ENCODE assay signal across 8 cellular contexts in the genomic region with DNA sequence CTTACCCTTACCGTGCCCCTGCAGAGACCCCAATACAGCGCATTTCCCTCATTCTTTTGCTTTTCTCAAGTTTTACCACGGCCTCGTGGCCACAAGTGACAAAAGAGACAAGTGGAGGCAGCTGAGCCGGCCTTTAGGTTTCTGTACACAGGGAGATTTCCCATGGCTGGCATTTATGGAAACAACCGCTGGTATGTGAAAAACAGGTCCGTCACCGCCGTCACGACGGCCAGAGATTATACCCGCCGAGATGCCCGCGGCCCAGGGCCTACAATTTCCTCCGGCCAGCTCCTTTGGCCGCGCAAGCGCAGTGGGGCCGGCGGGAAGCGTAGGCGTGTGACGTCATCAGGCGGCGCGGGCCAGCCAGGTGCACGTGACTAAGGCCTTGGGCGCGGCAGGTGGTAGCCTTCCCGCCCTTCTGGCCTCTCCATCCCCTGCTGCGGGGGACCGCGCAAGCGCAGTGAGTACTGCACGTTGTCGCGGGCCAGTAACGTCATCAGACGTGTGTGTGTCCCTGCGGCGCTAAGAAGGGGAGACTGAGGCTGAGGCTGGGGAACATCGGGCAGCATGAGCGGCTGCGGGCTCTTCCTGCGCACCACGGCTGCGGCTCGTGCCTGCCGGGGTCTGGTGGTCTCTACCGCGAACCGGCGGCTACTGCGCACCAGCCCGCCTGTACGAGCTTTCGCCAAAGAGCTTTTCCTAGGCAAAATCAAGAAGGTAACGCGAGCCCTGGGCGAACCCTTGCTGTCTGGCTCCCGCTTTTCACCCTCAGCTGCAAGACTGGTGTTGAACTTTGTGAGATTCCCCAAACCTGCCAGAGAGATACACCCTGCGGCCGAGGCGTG. TPM values are rescaled to one million over a fixed set of nuclear protein-coding genes. Genes with fewer than 3 reads are reported as not detected.
DNase-seq lines count a peak whose midpoint lies in the region; TF ChIP-seq lines count a peak whose summit lies in the region.

Gene ACAD9, plus strand, starts transcription at position 496 of the 845 bp plus-strand sequence. Its CDS starts 72 bp downstream, at position 568.

- DNase-seq in GF-D8 (lab: John Stamatoyannopoulos, UW), result peak; percentile 93
- peak; percentile 99 for DNase-seq in HEK293T (ENCODE audit: extremely low spot score)
- peak; percentile 97 for DNase-seq in MV-4-11 (lab: John Stamatoyannopoulos, UW)
- DNase-seq in SK-MEL-5 (ENCODE audit: low read depth, low spot score), result peak; percentile 98
- peak; percentile 98 for DNase-seq in activated naive CD4-positive, alpha-beta T cell treated with Interleukin-2 at 50 U/mL for 16 hours
- peak; percentile 93 for DNase-seq in foreskin melanocyte

- peaks cover 27% of the 10 kb centered on the region for H3K4me1 ChIP-seq in neuron (ENCODE audit: insufficient read depth, low read length)
- H3K4me1 ChIP-seq in subcutaneous abdominal adipose tissue (ENCODE audit: control insufficient read depth in 5 of 5, insufficient read depth in 5 of 5, low read length in 5 of 5), result peaks cover 13 to 71% (median 59%) of the 10 kb centered on the region in 5 donors

- H3K4me3 ChIP-seq in neuron (ENCODE audit: low read length) (peak within 1 kb of the TSS; percentile 95), subcutaneous abdominal adipose tissue (ENCODE audit: low read depth in 1 of 5, low read length in 5 of 5) (peak within 1 kb of the TSS; percentile 85 to 96 (median 87))

- H3K9me3 ChIP-seq in neuron (ENCODE audit: low read length) (no peaks in the 10 kb centered on the region), subcutaneous abdominal adipose tissue (ENCODE audit: control insufficient read depth in 5 of 5, low read length in 5 of 5) (no peaks in the 10 kb centered on the region)

- in situ Hi-C loops in SK-MEL-5 (cut with HindIII; ENCODE audit: low pct_unique_long_range_greater_than_20kb, low sequenced_read_pairs), result no loop called here

- POLR2A ChIA-PET in HEK293T (lab: Yijun Ruan, JAX), result interaction anchor here (0.5 to 2.8 kb wide), 15 partner anchors 9 to 229 kb away, joined by 3 to 17 read pairs (median 4); partner anchors contain the start of gene RPN1

- H3K9ac ChIP-seq in subcutaneous abdominal adipose tissue (ENCODE audit: low read length in 5 of 5), result peak within 1 kb of the TSS; percentile 76 to 99 (median 96)

- H2AFZ ChIP-seq in neuron (ENCODE audit: low read depth, low read length), result peak within 1 kb of the TSS; percentile 78

- H3K36me3 ChIP-seq in neuron (ENCODE audit: insufficient read depth, low read length) (peaks cover 16% of the 10 kb centered on the region), subcutaneous abdominal adipose tissue (ENCODE audit: control insufficient read depth in 5 of 5, insufficient read depth in 5 of 5, low read length in 5 of 5) (peaks cover 2 to 23% (median 10%) of the 10 kb centered on the region in 5 donors)

- CTCF ChIA-PET in HEK293T (lab: Yijun Ruan, JAX), result interaction anchor here (2.8 kb wide), 1 partner anchor 199 kb away, joined by 8 read pairs; no protein-coding TSS in a partner anchor

- H3K27me3 ChIP-seq in neuron (ENCODE audit: insufficient read depth, low read length), result no peaks in the 10 kb centered on the region
- no peaks in the 10 kb centered on the region for H3K27me3 ChIP-seq in subcutaneous abdominal adipose tissue (ENCODE audit: control insufficient read depth in 5 of 5, insufficient read depth in 4 of 5, low read length in 5 of 5)

- peak within 1 kb of the TSS; percentile 100 for H3K27ac ChIP-seq in subcutaneous abdominal adipose tissue (ENCODE audit: low read depth, low read length)

TF ChIP-seq in HEK293T, 16 proteins besides CTCF, POLR2A, EP300 and RAD21:
- TF ChIP-seq FOXM1 (IDR thresholded peaks at IDR 0.05; ENCODE audit: borderline replicate concordance) (no peak), ELF4 (IDR thresholded peaks at IDR 0.05) (peak; percentile 77), NFRKB (IDR thresholded peaks at IDR 0.05) (peak; percentile 45; the same call in 1 of the 2 replicates), HDGF (IDR thresholded peaks at IDR 0.05; ENCODE audit: borderline replicate concordance) (no peak), ARNT (IDR thresholded peaks at IDR 0.05) (peak; percentile 71; the same call in 1 of the 2 replicates), L3MBTL2 (conservative IDR thresholded peaks at IDR 0.05) (peak; percentile 99), SP1 (IDR thresholded peaks at IDR 0.05) (no peak), BHLHE40 (IDR thresholded peaks at IDR 0.05; ENCODE audit: borderline replicate concordance) (peak; percentile 46; the same call in 1 of the 2 replicates)

RNA-seq across cellular contexts. Expression of gene ACAD9, which starts in this region (rescaled TPM):
- total RNA-seq in SK-MEL-5 (2014; rRNA removed; shearing (Covaris generic)), result 28.6 and 31.7 TPM in 2 replicates
- polyA plus RNA-seq in SK-MEL-5 (2015; cell fraction: cytosol; rRNA removed), result 37.8 and 45.2 TPM in 2 replicates
- 104 and 156 TPM in 2 replicates for polyA plus RNA-seq in SK-MEL-5 (2015; cell fraction: nucleus; rRNA removed)

Comparison
In these comparisons a context has a peak if more than half of its experiments do, and no peak if none do; other contexts are left out.
1. Peak in every context shown above with its lines: DNase-seq, H3K4me3 ChIP-seq and H3K27ac ChIP-seq.